Comparison of ENCODE assay signal across 8 cellular contexts in the genomic region with DNA sequence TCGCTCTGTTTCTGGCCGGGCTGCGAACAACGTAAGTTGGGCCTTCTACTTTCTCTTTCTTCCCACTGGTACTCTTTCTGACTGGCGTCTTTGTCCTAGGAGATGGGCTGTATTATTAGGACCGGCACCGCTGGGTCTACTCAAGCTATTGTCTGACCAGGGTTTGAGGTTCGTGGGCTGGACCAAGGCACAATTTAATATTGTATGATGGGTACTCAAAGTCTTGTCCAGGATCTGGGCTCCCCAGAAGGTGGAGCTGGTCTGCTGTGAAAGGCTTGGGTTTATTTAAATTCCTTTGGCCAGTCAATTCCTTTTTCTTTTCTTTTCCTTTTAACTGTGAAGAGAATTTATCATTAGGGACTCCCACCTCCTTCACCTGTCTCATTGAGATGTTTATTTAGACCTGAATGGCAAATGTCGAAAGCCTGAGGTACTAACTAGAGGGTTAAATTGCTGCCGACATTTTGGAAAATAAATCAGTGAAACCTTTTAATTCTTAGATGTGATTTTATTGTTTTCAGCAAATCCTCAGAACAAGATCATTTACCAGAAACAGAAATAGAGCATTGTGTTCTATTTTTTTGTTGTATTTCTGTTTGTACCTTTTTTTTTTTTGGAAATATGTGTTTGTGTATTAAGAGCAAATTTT. TPM values are rescaled to one million over a fixed set of nuclear protein-coding genes. Genes with fewer than 3 reads are reported as not detected.
DNase-seq lines count a peak whose midpoint lies in the region; ATAC-seq and TF ChIP-seq lines count a peak whose summit lies in the region.

No MANE protein-coding gene starts in this region.

- 5 to 6% (median 6%) methylated on average over 10 of the region's 10 CpGs for WGBS in psoas muscle, 3 donors

- intact Hi-C loops in left ventricle myocardium superior (cut with micrococcal nuclease), result no loop called here
- intact Hi-C loops in psoas muscle (cut with DNase I), result loop anchor here in 1 of 2 donors (10.0 kb wide), 1 partner anchor 542 kb away; no protein-coding TSS in a partner anchor

- peak; percentile 25 for ATAC-seq in GM21717 (IDR thresholded peaks at IDR 0.05; ENCODE audit: unreplicated experiment)
- peak; percentile 74 for ATAC-seq in left ventricle myocardium superior
- ATAC-seq in psoas muscle, result peak; percentile 30 to 68 (median 52)

- no peaks in the 10 kb centered on the region for H3K27me3 ChIP-seq in psoas muscle (ENCODE audit: insufficient read depth in 3 of 3, low read length in 2 of 3)

- peak; percentile 17 for TF ChIP-seq CTCF in NB4 (IDR thresholded peaks at IDR 0.05; ENCODE audit: low read depth, low read length)
- peak; percentile 30 for TF ChIP-seq CTCF in psoas muscle (IDR thresholded peaks at IDR 0.05)

- H3K9me3 ChIP-seq in psoas muscle, result no peaks in the 10 kb centered on the region

- H3K36me3 ChIP-seq in psoas muscle (ENCODE audit: insufficient read depth in 1 of 2, low read depth in 1 of 2), result no peaks in the 10 kb centered on the region

- DNase-seq in Daoy (ENCODE audit: low read depth) (peak; percentile 58), NB4 (ENCODE audit: low read depth) (peak; percentile 54), amniotic epithelial cell (ENCODE audit: low read depth) (peak; percentile 57), left ventricle myocardium superior (no peak), psoas muscle (no peak), NCI-H1436 (lab: John Stamatoyannopoulos, UW) (no peak), HUDEP-2 (lab: John Stamatoyannopoulos, UW; ENCODE audit: unreplicated experiment in 76 of 76) (no peak)

- H3K4me1 ChIP-seq in psoas muscle, result no peaks in the 10 kb centered on the region

- peak overlapping the region; percentile 60 for H3K27ac ChIP-seq in psoas muscle

- no peak for TF ChIP-seq POLR2A in NB4 (IDR thresholded peaks at IDR 0.05; ENCODE audit: extremely low read depth, insufficient read length)

- H3K4me3 ChIP-seq in NB4 (ENCODE audit: low read depth, low read length) (peak overlapping the region; percentile 84), psoas muscle (peak overlapping the region; percentile 92)

RNA-seq across cellular contexts. Expression of gene LRRC49, which starts 0.4 kb away (rescaled TPM):
- total RNA-seq in Daoy (2014; rRNA removed; shearing (Covaris generic)), result 13.7 and 21.6 TPM in 2 replicates
- total RNA-seq in left ventricle myocardium superior (79.8 TPM), psoas muscle (1 to 10 TPM; 1.1 to 4.4 (median 2.0) TPM)
- polyA plus RNA-seq in psoas muscle, result 1 to 10 TPM in 2 of 3 donors, under 1 TPM in 1; 0.44 to 2.6 (median 1.1) TPM

RNA-seq across cellular contexts. Expression of gene THAP10, which starts 0.8 kb away (rescaled TPM):
- total RNA-seq in Daoy (2014; rRNA removed; shearing (Covaris generic)), result 7.6 and 9.6 TPM in 2 replicates
- total RNA-seq in left ventricle myocardium superior (4.7 TPM), psoas muscle (1 to 10 TPM in 3 of 4 donors, under 1 TPM in 1; 0.76 to 1.7 (median 1.3) TPM)
- 1 to 10 TPM in 2 of 3 donors, under 1 TPM in 1; 0.48 to 2.4 (median 1.2) TPM for polyA plus RNA-seq in psoas muscle

RNA-seq across cellular contexts. Expression of gene LARP6, which starts 39.1 kb away (rescaled TPM):
- total RNA-seq in Daoy (2014; rRNA removed; shearing (Covaris generic)), result 8.2 and 42.2 TPM in 2 replicates
- 54.8 TPM for total RNA-seq in left ventricle myocardium superior
- 10 to 100 TPM in 2 of 4 donors, 1 to 10 TPM in 2; 6.4 to 18.9 (median 9.5) TPM for total RNA-seq in psoas muscle
- polyA plus RNA-seq in psoas muscle, result 1 to 10 TPM; 2.9 to 5.2 (median 4.3) TPM

Comparison
In these comparisons a context has a peak if more than half of its experiments do, and no peak if none do; other contexts are left out.
1. DNase-seq: peak in Daoy (single experiment), NB4 (single experiment) and amniotic epithelial cell (single experiment); none in left ventricle myocardium superior (single experiment), psoas muscle (0 of 2), NCI-H1436 (single experiment) and HUDEP-2 (0 of 76).
2. Peak in every context shown above with its lines, with median percentiles within 50 percentile points of each other: ATAC-seq.